In the genomic region with DNA sequence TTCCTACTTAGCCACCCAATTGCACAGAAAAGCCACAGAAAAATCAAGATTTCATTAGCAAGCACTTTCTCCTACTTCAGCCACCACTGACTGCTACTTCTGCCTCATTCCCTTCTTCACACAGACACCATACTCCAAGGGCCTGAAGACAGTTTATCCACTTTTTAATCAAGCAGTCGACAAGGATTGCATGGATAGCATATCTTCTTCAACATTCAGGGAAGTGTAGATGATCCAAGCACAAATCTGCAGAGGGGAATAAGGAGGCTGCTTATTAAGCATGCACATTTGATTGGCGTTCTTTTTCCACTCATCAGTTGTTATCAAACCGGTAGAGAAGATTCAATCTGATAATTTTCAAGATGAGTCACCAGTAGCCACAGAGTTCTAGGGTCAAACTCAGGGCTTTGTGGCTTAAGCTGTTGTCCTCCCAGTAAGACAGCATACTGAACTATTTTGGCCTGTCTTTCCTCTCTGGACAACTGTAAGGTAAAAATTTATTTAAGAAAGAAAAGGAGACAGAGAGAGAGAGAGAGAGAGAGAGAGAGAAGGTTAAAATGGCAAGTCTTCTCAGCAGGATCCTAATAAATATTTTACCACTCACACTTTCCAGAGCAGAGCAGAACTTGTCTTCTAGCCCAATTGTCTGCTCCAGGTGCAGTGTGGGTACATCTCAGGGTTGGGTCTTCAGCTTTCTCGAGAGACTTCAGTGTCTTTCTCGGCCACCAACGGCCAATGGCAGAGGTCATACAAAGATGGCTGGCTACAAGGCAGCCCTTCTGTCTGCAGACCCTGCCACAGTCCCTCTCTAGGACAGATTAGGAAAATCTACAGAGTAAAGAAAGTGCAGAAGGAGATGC, we compare ENCODE assay signal across 8 cellular contexts.
DNase-seq lines count a peak whose midpoint lies in the region; ATAC-seq and TF ChIP-seq lines count a peak whose summit lies in the region.

No MANE protein-coding gene starts in this region.

- H3K4me1 Mint-ChIP-seq in CD4-positive, alpha-beta T cell (ENCODE audit: low read depth), result peaks cover 21% of the 10 kb centered on the region
- H3K4me1 Mint-ChIP-seq in activated naive CD8-positive, alpha-beta T cell treated with anti-CD3 and anti-CD28 coated beads, Interleukin-2, amount 50 U/mL, for 24 hours, result peaks cover 47% of the 10 kb centered on the region

- H3K4me1 ChIP-seq in smooth muscle cell (ENCODE audit: low read depth), result peaks cover 5% of the 10 kb centered on the region
- H3K4me1 ChIP-seq in stomach, result peaks cover 0 to 13% (median 5%) of the 10 kb centered on the region in 4 donors
- H3K4me1 ChIP-seq in BE2C, result no peaks in the 10 kb centered on the region

- no peak overlapping the region for H3K4me3 Mint-ChIP-seq in CD4-positive, alpha-beta T cell
- peak overlapping the region; percentile 1 for H3K4me3 Mint-ChIP-seq in activated naive CD8-positive, alpha-beta T cell treated with anti-CD3 and anti-CD28 coated beads, Interleukin-2, amount 50 U/mL, for 24 hours

- H3K79me2 ChIP-seq in smooth muscle cell (ENCODE audit: low read depth), result no peaks in the 10 kb centered on the region

- peak overlapping the region; percentile 30 for H3K27ac Mint-ChIP-seq in CD4-positive, alpha-beta T cell
- peak overlapping the region; percentile 78 for H3K27ac Mint-ChIP-seq in activated naive CD8-positive, alpha-beta T cell treated with anti-CD3 and anti-CD28 coated beads, Interleukin-2, amount 50 U/mL, for 24 hours

- TF ChIP-seq EP300 in stomach (IDR thresholded peaks at IDR 0.05), result no peak

- ATAC-seq in CD4-positive, alpha-beta T cell (ENCODE audit: poor library complexity), result no peak
- ATAC-seq in GM19328 (IDR thresholded peaks at IDR 0.05; ENCODE audit: unreplicated experiment) (peak; percentile 91), HG03175 (IDR thresholded peaks at IDR 0.05; ENCODE audit: unreplicated experiment) (peak; percentile 98)
- ATAC-seq in activated naive CD8-positive, alpha-beta T cell treated with anti-CD3 and anti-CD28 coated beads, Interleukin-2, amount 50 U/mL, for 24 hours, result peak; percentile 81

- H3K27me3 ChIP-seq in CD4-positive, alpha-beta T cell (ENCODE audit: control insufficient read depth, insufficient read depth, low read length), result no peaks in the 10 kb centered on the region
- no peaks in the 10 kb centered on the region for H3K27me3 ChIP-seq in smooth muscle cell (ENCODE audit: low read depth)
- no peaks in the 10 kb centered on the region for H3K27me3 ChIP-seq in stomach
- no peaks in the 10 kb centered on the region for H3K27me3 ChIP-seq in BE2C

- H3K36me3 ChIP-seq in smooth muscle cell (ENCODE audit: low read depth) (no peaks in the 10 kb centered on the region), stomach (no peaks in the 10 kb centered on the region), BE2C (no peaks in the 10 kb centered on the region)

- H3K9me3 Mint-ChIP-seq in CD4-positive, alpha-beta T cell, result no peaks in the 10 kb centered on the region
- no peaks in the 10 kb centered on the region for H3K9me3 Mint-ChIP-seq in activated naive CD8-positive, alpha-beta T cell treated with anti-CD3 and anti-CD28 coated beads, Interleukin-2, amount 50 U/mL, for 24 hours

- H2AFZ ChIP-seq in smooth muscle cell (ENCODE audit: low read depth), result peak overlapping the region; percentile 49

- WGBS in smooth muscle cell (ENCODE audit: low lambda C conversion rate), result 54% methylated on average over 6 of the region's 6 CpGs
- 69 to 81% (median 71%) methylated on average over 6 of the region's 6 CpGs for WGBS in stomach, 5 donors

- CTCF ChIA-PET in CD4-positive, alpha-beta T cell (lab: Charles Lee), result no interaction called here

- H3F3A ChIP-seq in smooth muscle cell (ENCODE audit: low read depth), result no peaks in the 10 kb centered on the region

- H3K4me2 ChIP-seq in smooth muscle cell, result peak overlapping the region; percentile 72

- intact Hi-C loops in CD4-positive, alpha-beta T cell (cut with DNase I, micrococcal nuclease), result no loop called here
- intact Hi-C loops in stomach (cut with DNase I; ENCODE audit: low total_unique reads), result no loop called here

- DNase-seq in CD4-positive, alpha-beta T cell, result no peak
- DNase-seq in activated naive CD8-positive, alpha-beta T cell treated with anti-CD3 and anti-CD28 coated beads, Interleukin-2, amount 50 U/mL, for 24 hours, result no peak
- DNase-seq in smooth muscle cell (lab: John Stamatoyannopoulos, UW; ENCODE audit: unreplicated experiment) (no peak), stomach (no peak), BE2C (no peak), anterior cingulate cortex (lab: John Stamatoyannopoulos, UW) (no peak)

- POLR2A ChIA-PET in CD4-positive, alpha-beta T cell (lab: Charles Lee), result no interaction called here

- TF ChIP-seq CTCF in CD4-positive, alpha-beta T cell (IDR thresholded peaks at IDR 0.05), result no peak
- TF ChIP-seq CTCF in smooth muscle cell (IDR thresholded peaks at IDR 0.05; ENCODE audit: borderline replicate concordance, insufficient read depth, poor library complexity, severe bottlenecking), result no peak
- TF ChIP-seq CTCF in stomach (IDR thresholded peaks at IDR 0.05), result no peak
- no peak for TF ChIP-seq CTCF in BE2C (IDR thresholded peaks at IDR 0.05; ENCODE audit: low read depth, low read length)

- no peak overlapping the region for H3K27ac ChIP-seq in CD4-positive, alpha-beta T cell (ENCODE audit: low read depth, low read length)
- H3K27ac ChIP-seq in smooth muscle cell (ENCODE audit: low read depth), result peak overlapping the region; percentile 84
- peak overlapping the region in 2 of 5 donors; percentile 36 to 44 for H3K27ac ChIP-seq in stomach

- H4K20me1 ChIP-seq in smooth muscle cell (ENCODE audit: low read depth), result no peaks in the 10 kb centered on the region

- H3K9me3 ChIP-seq in CD4-positive, alpha-beta T cell (ENCODE audit: control insufficient read depth, low read length), result no peaks in the 10 kb centered on the region
- H3K9me3 ChIP-seq in smooth muscle cell (replicated peaks; ENCODE audit: low read depth) (no peaks in the 10 kb centered on the region), stomach (no peaks in the 10 kb centered on the region), BE2C (no peaks in the 10 kb centered on the region)

- no peak overlapping the region for H3K4me3 ChIP-seq in smooth muscle cell
- H3K4me3 ChIP-seq in stomach, result no peak overlapping the region
- H3K4me3 ChIP-seq in BE2C (ENCODE audit: low read depth, low read length), result no peak overlapping the region

- no peaks in the 10 kb centered on the region for H3K36me3 Mint-ChIP-seq in CD4-positive, alpha-beta T cell (ENCODE audit: low read depth)
- no peaks in the 10 kb centered on the region for H3K36me3 Mint-ChIP-seq in activated naive CD8-positive, alpha-beta T cell treated with anti-CD3 and anti-CD28 coated beads, Interleukin-2, amount 50 U/mL, for 24 hours (ENCODE audit: low read depth)

- peak overlapping the region; percentile 22 for H3K9ac ChIP-seq in smooth muscle cell (ENCODE audit: low read depth)

- no peak for TF ChIP-seq POLR2A in stomach (IDR thresholded peaks at IDR 0.05)

- no peaks in the 10 kb centered on the region for H3K27me3 Mint-ChIP-seq in CD4-positive, alpha-beta T cell
- H3K27me3 Mint-ChIP-seq in activated naive CD8-positive, alpha-beta T cell treated with anti-CD3 and anti-CD28 coated beads, Interleukin-2, amount 50 U/mL, for 24 hours, result no peaks in the 10 kb centered on the region
